In genomic region chr11:76599041-76600013, GRCh38 we compare ENCODE assay signal across 1 cellular context.
TF ChIP-seq lines count a peak whose summit lies in the region.

No MANE protein-coding gene starts in this region.

TF ChIP-seq in HepG2, 621 proteins besides CTCF, POLR2A, EP300 and RAD21 (continued from another document):
- no peak for TF ChIP-seq GMEB2 (CRISPR knock-in tag; IDR thresholded peaks at IDR 0.05; ENCODE audit: low read depth)
